ENCODE assay signal across 23 cellular contexts in genomic region chr4:153117554-153117953, GRCh38.
"Had no signal": no experiment of that assay in that cellular context is flagged by ENCODE, and none has a peak within 500 bp of the region (broad histone marks: within the 10 kb centered on the region; RNA-seq: fewer than 3 reads in every experiment).

No MANE protein-coding gene starts in this region.

- DNase-seq: activated CD4-positive, alpha-beta T cell treated with anti-CD3 and anti-CD28 coated beads, Interleukin-2, amount 10 ng/mL, durations not matched to agents 7 days and 5 days; activated CD4-positive, CD25-positive, alpha-beta regulatory T cell treated with anti-CD3 and anti-CD28 coated beads, Interleukin-2, amount 50 U/mL, for 72 hours; activated gamma-delta T cell treated with Interleukin-2 at 50 U/mL for 16 hours; activated naive CD8-positive, alpha-beta T cell treated with anti-CD3 and anti-CD28 coated beads, Interleukin-2, amount 10 ng/mL, durations not matched to agents 7 days and 5 days; amniotic stem cell; cerebellar nuclear complex; head of caudate nucleus; hypothalamus; left ventricle myocardium inferior; posterior cingulate gyrus; small intestine; stimulated activated CD4-positive, alpha-beta T cell treated with anti-CD3 and anti-CD28 coated beads, Interleukin-2, amount 100 ng/mL, for 24 hours; stomach; T-helper 1 cell; transverse colon; WERI-Rb-1 had no signal

- H3K36me3 ChIP-seq: breast epithelium, gastroesophageal sphincter, left ventricle myocardium inferior, stomach, transverse colon, WERI-Rb-1 had no signal

- H3K4me3 Mint-ChIP-seq: activated CD4-positive, alpha-beta T cell treated with anti-CD3 and anti-CD28 coated beads, Interleukin-2, amount 10 ng/mL, durations not matched to agents 7 days and 5 days; neural crest cell; stimulated activated memory B cell treated with anti-CD40 and anti-IgM and Interleukin-4, amounts not matched to agents 10 μg/mL and 1 μg/mL and 100 μg/mL, for 72 hours had no signal

- H3K9me3 Mint-ChIP-seq: activated CD4-positive, alpha-beta T cell treated with anti-CD3 and anti-CD28 coated beads, Interleukin-2, amount 10 ng/mL, durations not matched to agents 7 days and 5 days; activated naive CD8-positive, alpha-beta T cell treated with anti-CD3 and anti-CD28 coated beads, Interleukin-2, amount 10 ng/mL, durations not matched to agents 7 days and 5 days; neural crest cell; stimulated activated memory B cell treated with anti-CD40 and anti-IgM and Interleukin-4, amounts not matched to agents 10 μg/mL and 1 μg/mL and 100 μg/mL, for 72 hours had no signal

- H3K27me3 ChIP-seq: breast epithelium, gastroesophageal sphincter, stomach, transverse colon had no signal

- H3K36me3 Mint-ChIP-seq: activated naive CD8-positive, alpha-beta T cell treated with anti-CD3 and anti-CD28 coated beads, Interleukin-2, amount 10 ng/mL, durations not matched to agents 7 days and 5 days; stimulated activated memory B cell treated with anti-CD40 and anti-IgM and Interleukin-4, amounts not matched to agents 10 μg/mL and 1 μg/mL and 100 μg/mL, for 72 hours had no signal

- H3K9me3 ChIP-seq: breast epithelium, gastroesophageal sphincter, left ventricle myocardium inferior, stomach, transverse colon had no signal

- ATAC-seq: gastroesophageal sphincter; sciatic nerve; stimulated activated memory B cell treated with anti-CD40 and anti-IgM and Interleukin-4, amounts not matched to agents 10 μg/mL and 1 μg/mL and 100 μg/mL, for 72 hours had no signal

- H3K27me3 Mint-ChIP-seq: stimulated activated memory B cell treated with anti-CD40 and anti-IgM and Interleukin-4, amounts not matched to agents 10 μg/mL and 1 μg/mL and 100 μg/mL, for 72 hours had no signal

- H3K4me1 Mint-ChIP-seq: neural crest cell; stimulated activated memory B cell treated with anti-CD40 and anti-IgM and Interleukin-4, amounts not matched to agents 10 μg/mL and 1 μg/mL and 100 μg/mL, for 72 hours had no signal

- H3K27ac Mint-ChIP-seq: activated CD4-positive, alpha-beta T cell treated with anti-CD3 and anti-CD28 coated beads, Interleukin-2, amount 10 ng/mL, durations not matched to agents 7 days and 5 days; activated naive CD8-positive, alpha-beta T cell treated with anti-CD3 and anti-CD28 coated beads, Interleukin-2, amount 10 ng/mL, durations not matched to agents 7 days and 5 days; stimulated activated memory B cell treated with anti-CD40 and anti-IgM and Interleukin-4, amounts not matched to agents 10 μg/mL and 1 μg/mL and 100 μg/mL, for 72 hours had no signal

- H3K27ac ChIP-seq: breast epithelium, coronary artery, epithelial cell of prostate, gastroesophageal sphincter, left ventricle myocardium inferior, stomach, transverse colon, WERI-Rb-1 had no signal

- H3K4me3 ChIP-seq: breast epithelium, coronary artery, gastroesophageal sphincter, left ventricle myocardium inferior, stomach, transverse colon had no signal
